In genomic region chr12:101733166-101733565, GRCh38 we compare ENCODE assay signal across 22 cellular contexts. TPM values are rescaled to one million over a fixed set of nuclear protein-coding genes. Genes with fewer than 3 reads are reported as not detected.
A peak's percentile ranks its signal among the peaks of the same experiment; 100 is the strongest.
DNase-seq lines count a peak whose midpoint lies in the region; ATAC-seq and TF ChIP-seq lines count a peak whose summit lies in the region.
"Had no signal": no experiment of that assay in that cellular context is flagged by ENCODE, and none has a peak within 500 bp of the region (broad histone marks: within the 10 kb centered on the region; RNA-seq: fewer than 3 reads in every experiment).

No MANE protein-coding gene starts in this region.

- H3K36me3 Mint-ChIP-seq in IgD-negative memory B cell (peaks cover 15% of the 10 kb centered on the region), osteocyte (ENCODE audit: unreplicated experiment) (peaks cover 10% of the 10 kb centered on the region)
- H3K36me3 Mint-ChIP-seq in stimulated activated effector memory CD8-positive, alpha-beta T cell treated with anti-CD3 and anti-CD28 coated beads, Interleukin-12 subunit alpha, Interleukin-12 subunit beta, amount 100 ng/mL, for 72 hours: peaks cover 45% of the 10 kb centered on the region

- peak; percentile 2 for DNase-seq in NCI-H82 (lab: John Stamatoyannopoulos, UW)
- no peak for DNase-seq in NCI-H82 treated with DMSO at 0.1 percent for 48 hours (lab: John Stamatoyannopoulos, UW; ENCODE audit: unreplicated experiment)
- peak; percentile 10 for DNase-seq in kidney epithelial cell (ENCODE audit: low read depth)
- no peak for DNase-seq in stimulated activated effector memory CD8-positive, alpha-beta T cell treated with anti-CD3 and anti-CD28 coated beads, Interleukin-12 subunit alpha, Interleukin-12 subunit beta, amount 100 ng/mL, for 72 hours (ENCODE audit: low spot score in 2 of 2)
- no peak for DNase-seq in DMS153 (lab: John Stamatoyannopoulos, UW)
- DNase-seq in osteocyte (ENCODE audit: extremely low spot score, unreplicated experiment): no peak
- DNase-seq in Kasumi-1 (lab: John Stamatoyannopoulos, UW): no peak
- DNase-seq: 8988T; CD4-positive, alpha-beta memory T cell; GDM1; GM23248; MV-4-11; NCI-H1417; NCI-H187 treated with DMSO at 0.1 percent for 48 hours; NCI-H526 treated with DMSO at 0.1 percent for 48 hours; NK-92 treated with Interleukin-12 subunit alpha and Interleukin-12 subunit beta, amount 100 ng/mL, for 24 hours; OCI-M1 had no signal

- H3K27ac Mint-ChIP-seq in IgD-negative memory B cell (peak overlapping the region in 2 of 3 donors; percentile 37 to 49), osteocyte (ENCODE audit: unreplicated experiment) (no peak overlapping the region)
- H3K27ac Mint-ChIP-seq in stimulated activated effector memory CD8-positive, alpha-beta T cell treated with anti-CD3 and anti-CD28 coated beads, Interleukin-12 subunit alpha, Interleukin-12 subunit beta, amount 100 ng/mL, for 72 hours: peak overlapping the region; percentile 26

- no peak overlapping the region for H3K4me3 ChIP-seq in kidney epithelial cell (ENCODE audit: low read depth, low read length)
- H3K4me3 ChIP-seq: GM23248, SJSA1 had no signal

- no peaks in the 10 kb centered on the region for H3K27me3 Mint-ChIP-seq in IgD-negative memory B cell
- H3K27me3 Mint-ChIP-seq in osteocyte (ENCODE audit: unreplicated experiment): no peaks in the 10 kb centered on the region
- H3K27me3 Mint-ChIP-seq: CD4-positive, alpha-beta memory T cell had no signal

- peaks cover 6 to 15% (median 11%) of the 10 kb centered on the region in 3 donors for H3K4me1 Mint-ChIP-seq in IgD-negative memory B cell
- no peaks in the 10 kb centered on the region for H3K4me1 Mint-ChIP-seq in stimulated activated effector memory CD8-positive, alpha-beta T cell treated with anti-CD3 and anti-CD28 coated beads, Interleukin-12 subunit alpha, Interleukin-12 subunit beta, amount 100 ng/mL, for 72 hours
- no peaks in the 10 kb centered on the region for H3K4me1 Mint-ChIP-seq in osteocyte (ENCODE audit: unreplicated experiment)
- H3K4me1 Mint-ChIP-seq: CD4-positive, alpha-beta memory T cell had no signal

- peaks cover 0 to 3% (median 0%) of the 10 kb centered on the region in 3 donors for H3K9me3 Mint-ChIP-seq in IgD-negative memory B cell
- H3K9me3 Mint-ChIP-seq in stimulated activated effector memory CD8-positive, alpha-beta T cell treated with anti-CD3 and anti-CD28 coated beads, Interleukin-12 subunit alpha, Interleukin-12 subunit beta, amount 100 ng/mL, for 72 hours: no peaks in the 10 kb centered on the region
- H3K9me3 Mint-ChIP-seq in osteocyte (ENCODE audit: unreplicated experiment): no peaks in the 10 kb centered on the region

- no peaks in the 10 kb centered on the region for H3K36me3 ChIP-seq in kidney epithelial cell (ENCODE audit: control insufficient read depth, insufficient read depth, low read length)
- H3K36me3 ChIP-seq: SJSA1 had no signal

- peak overlapping the region in 1 of 4 donors; percentile 45 for H3K4me3 Mint-ChIP-seq in IgD-negative memory B cell
- H3K4me3 Mint-ChIP-seq in stimulated activated effector memory CD8-positive, alpha-beta T cell treated with anti-CD3 and anti-CD28 coated beads, Interleukin-12 subunit alpha, Interleukin-12 subunit beta, amount 100 ng/mL, for 72 hours: no peak overlapping the region
- no peak overlapping the region for H3K4me3 Mint-ChIP-seq in osteocyte (ENCODE audit: unreplicated experiment)
- H3K4me3 Mint-ChIP-seq: CD4-positive, alpha-beta memory T cell had no signal

- no peak for TF ChIP-seq CTCF in kidney epithelial cell (IDR thresholded peaks at IDR 0.05; ENCODE audit: insufficient read depth, low read length, poor library complexity, severe bottlenecking)
- no peak for TF ChIP-seq CTCF in osteocyte (IDR thresholded peaks at IDR 0.05)

- no peaks in the 10 kb centered on the region for H3K27me3 ChIP-seq in kidney epithelial cell (ENCODE audit: control insufficient read depth, insufficient read depth, low read length)
- H3K27me3 ChIP-seq: SJSA1 had no signal

- no peak for ATAC-seq in stimulated activated effector memory CD8-positive, alpha-beta T cell treated with anti-CD3 and anti-CD28 coated beads, Interleukin-12 subunit alpha, Interleukin-12 subunit beta, amount 100 ng/mL, for 72 hours
- ATAC-seq: HCT116 had no signal

RNA-seq across cellular contexts. Expression of gene SYCP3, which starts 6.1 kb away (rescaled TPM):
- 0.33 TPM for polyA plus RNA-seq in IgD-negative memory B cell
- total RNA-seq in kidney epithelial cell (0.07 TPM in 1 of 2 replicates, not detected in the other), osteocyte (not detected in 2 replicates)
- total RNA-seq: GM23248, HT1080, SJSA1 had no signal
- polyA plus RNA-seq: BJ had no signal

RNA-seq across cellular contexts. Expression of gene CHPT1, which starts 35.7 kb away (rescaled TPM):
- 50.9 TPM for polyA plus RNA-seq in IgD-negative memory B cell
- total RNA-seq in kidney epithelial cell: 10.3 and 16.1 TPM in 2 replicates
- 26.2 and 26.7 TPM in 2 replicates for total RNA-seq in osteocyte

Comparison
In these comparisons a context has a peak if more than half of its experiments do, and no peak if none do; other contexts are left out.
1. DNase-seq: peak in NCI-H82 (single experiment) and kidney epithelial cell (single experiment); none in NCI-H82 treated with DMSO at 0.1 percent for 48 hours (single experiment), stimulated activated effector memory CD8-positive, alpha-beta T cell treated with anti-CD3 and anti-CD28 coated beads, Interleukin-12 subunit alpha, Interleukin-12 subunit beta, amount 100 ng/mL, for 72 hours (0 of 2), DMS153 (single experiment), osteocyte (single experiment) and Kasumi-1 (0 of 2).